8 cellular contexts compared by ENCODE assay signal in the genomic region with DNA sequence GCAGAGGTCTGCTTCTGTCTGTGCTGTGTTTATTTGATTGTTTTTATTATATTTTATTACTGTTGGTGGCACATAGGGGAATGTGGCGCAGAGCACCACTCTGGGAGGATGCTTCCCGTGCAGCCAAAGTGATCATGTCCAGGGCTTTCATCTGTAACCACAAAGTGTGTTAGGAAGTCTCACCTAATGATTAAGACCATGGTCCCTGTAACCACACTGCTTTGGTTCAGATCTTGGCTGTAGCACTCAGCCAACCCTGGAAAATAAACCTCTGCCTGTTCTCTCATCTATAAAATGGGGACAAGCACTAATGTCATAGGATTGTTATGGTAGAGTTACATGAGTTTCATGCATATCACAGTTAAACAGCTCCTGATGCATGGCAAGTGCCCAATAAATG. TPM values are rescaled to one million over a fixed set of nuclear protein-coding genes. Genes with fewer than 3 reads are reported as not detected.
DNase-seq lines count a peak whose midpoint lies in the region; ATAC-seq and TF ChIP-seq lines count a peak whose summit lies in the region.

No MANE protein-coding gene starts in this region.

- TF ChIP-seq POLR2A in prostate gland (IDR thresholded peaks at IDR 0.05): no peak

- H3K36me3 ChIP-seq in DND-41 (ENCODE audit: insufficient read depth, low read length) (peaks cover 58% of the 10 kb centered on the region), NT2/D1 (ENCODE audit: insufficient read depth, insufficient read length, low read length) (peaks cover 54% of the 10 kb centered on the region), prostate gland (no peaks in the 10 kb centered on the region)

- H3K4me3 ChIP-seq in DND-41 (ENCODE audit: low read depth in 1 of 2, low read length in 2 of 2) (peak overlapping the region; percentile 51 to 74; a peak in 3 of 4 replicates), NT2/D1 (ENCODE audit: insufficient read length, low read depth) (peak overlapping the region; percentile 91), prostate gland (peak overlapping the region in 1 of 2 donors; percentile 70)

- H3K27me3 ChIP-seq in DND-41 (ENCODE audit: insufficient read depth, low read length, poor library complexity) (no peaks in the 10 kb centered on the region), NT2/D1 (ENCODE audit: insufficient read depth, insufficient read length) (no peaks in the 10 kb centered on the region), prostate gland (replicated peaks; ENCODE audit: insufficient read depth) (no peaks in the 10 kb centered on the region)

- H3K9ac ChIP-seq in DND-41 (ENCODE audit: low read depth, low read length) (peak overlapping the region; percentile 90), NT2/D1 (ENCODE audit: insufficient read length, low read depth) (peak overlapping the region; percentile 88)

- H3K27me3 Mint-ChIP-seq in endothelial cell (ENCODE audit: unreplicated experiment) (peaks cover 12% of the 10 kb centered on the region), neural crest cell (ENCODE audit: low read depth) (no peaks in the 10 kb centered on the region)

- H3K79me2 ChIP-seq in DND-41 (ENCODE audit: insufficient read depth, low read length): peaks cover 80% of the 10 kb centered on the region

- H3K27ac Mint-ChIP-seq in endothelial cell (ENCODE audit: unreplicated experiment): no peak overlapping the region
- no peak overlapping the region for H3K27ac Mint-ChIP-seq in neural crest cell (ENCODE audit: unreplicated experiment)

- H3K4me2 ChIP-seq in DND-41 (ENCODE audit: insufficient read depth, low read length): peak overlapping the region; percentile 77

- H3K36me3 Mint-ChIP-seq in endothelial cell (ENCODE audit: low read depth, unreplicated experiment): peaks cover 55% of the 10 kb centered on the region
- peaks cover 27% of the 10 kb centered on the region for H3K36me3 Mint-ChIP-seq in neural crest cell (ENCODE audit: low read depth)

- peaks cover 28% of the 10 kb centered on the region; the same call in 1 of the 2 replicates for H4K20me1 ChIP-seq in DND-41 (ENCODE audit: insufficient read depth, low read length)

- intact Hi-C loops in prostate gland (cut with DNase I): loop anchor here (10.0 kb wide), 1 partner anchor 154 kb away; no protein-coding TSS in a partner anchor

- ATAC-seq in DND-41 (ENCODE audit: insufficient read depth, low read depth): no peak

- no peaks in the 10 kb centered on the region for H3K9me3 ChIP-seq in DND-41 (ENCODE audit: insufficient read depth, low read length, severe bottlenecking)
- peaks cover 52% of the 10 kb centered on the region for H3K9me3 ChIP-seq in NT2/D1 (ENCODE audit: insufficient read depth, low read length)
- no peaks in the 10 kb centered on the region for H3K9me3 ChIP-seq in prostate gland

- H3K4me1 Mint-ChIP-seq in endothelial cell (ENCODE audit: unreplicated experiment) (peaks cover 38% of the 10 kb centered on the region), neural crest cell (peaks cover 43% of the 10 kb centered on the region)

- H3K9me3 Mint-ChIP-seq in endothelial cell (ENCODE audit: unreplicated experiment) (peaks cover 5% of the 10 kb centered on the region), neural crest cell (peaks cover 4% of the 10 kb centered on the region)

- 68% methylated on average over 2 of the region's 2 CpGs for WGBS in prostate gland

- H3K4me3 Mint-ChIP-seq in endothelial cell (ENCODE audit: unreplicated experiment) (peak overlapping the region; percentile 90), neural crest cell (peak overlapping the region; percentile 99)

- DNase-seq in DND-41 (peak; percentile 25), NT2/D1 (ENCODE audit: low read depth, low spot score) (no peak), endothelial cell (ENCODE audit: low spot score) (no peak), neural crest cell (ENCODE audit: low read depth, low spot score) (no peak), NCI-H128 (lab: John Stamatoyannopoulos, UW; ENCODE audit: unreplicated experiment) (no peak), nucleus accumbens (lab: John Stamatoyannopoulos, UW) (no peak), prostate gland (ENCODE audit: low spot score) (no peak), GM19238 (ENCODE audit: insufficient read length, low spot score) (no peak)

- H3K4me1 ChIP-seq in DND-41 (ENCODE audit: insufficient read depth, low read length): peaks cover 66% of the 10 kb centered on the region
- no peaks in the 10 kb centered on the region for H3K4me1 ChIP-seq in NT2/D1 (ENCODE audit: insufficient read depth, insufficient read length)
- no peaks in the 10 kb centered on the region for H3K4me1 ChIP-seq in prostate gland (replicated peaks)

- H2AFZ ChIP-seq in DND-41 (ENCODE audit: low read depth, low read length): no peak overlapping the region

- H3K27ac ChIP-seq in DND-41 (ENCODE audit: low read length) (peak overlapping the region; percentile 90), prostate gland (no peak overlapping the region)

- TF ChIP-seq CTCF in DND-41 (IDR thresholded peaks at IDR 0.05; ENCODE audit: borderline replicate concordance, extremely low read depth, low read length, poor library complexity, severe bottlenecking) (no peak), endothelial cell (IDR thresholded peaks at IDR 0.05; ENCODE audit: unreplicated experiment) (no peak), neural crest cell (conservative IDR thresholded peaks at IDR 0.05) (no peak), prostate gland (IDR thresholded peaks at IDR 0.05) (no peak)

RNA-seq across cellular contexts. Expression of a gene that starts 1.9 kb away (rescaled TPM):
- 104 TPM for total RNA-seq in endothelial cell (ENCODE audit: unreplicated experiment)
- total RNA-seq in neural crest cell: 49.2 and 51.5 TPM in 2 replicates
- 10 to 100 TPM; 27.6 to 97.7 TPM for total RNA-seq in prostate gland
